7 cellular contexts compared by ENCODE assay signal in the genomic region with DNA sequence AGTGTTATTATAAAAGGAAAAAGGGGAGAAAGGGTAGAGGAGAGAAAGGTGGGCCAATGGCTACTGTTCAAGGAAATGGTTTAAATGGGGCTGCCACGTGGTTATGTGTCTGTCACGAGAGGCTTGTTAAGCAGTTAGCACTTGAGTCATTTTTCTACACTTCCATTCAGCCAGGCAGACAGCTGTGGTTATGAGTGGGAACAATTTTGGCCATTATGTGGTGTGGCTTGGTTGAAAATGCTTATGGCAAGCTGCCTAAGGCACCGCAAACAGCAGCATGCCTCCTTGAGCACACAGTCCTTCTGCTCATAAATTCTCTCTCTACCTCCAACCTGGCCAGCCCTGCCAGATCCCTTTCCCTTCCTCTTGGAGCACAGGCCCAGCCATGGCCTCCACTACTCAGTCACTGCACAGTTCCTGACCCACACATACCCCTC. TPM values are rescaled to one million over a fixed set of nuclear protein-coding genes. Genes with fewer than 3 reads are reported as not detected.
DNase-seq lines count a peak whose midpoint lies in the region; ATAC-seq and TF ChIP-seq lines count a peak whose summit lies in the region.

No MANE protein-coding gene starts in this region.

- H3K4me2 ChIP-seq in neural progenitor cell (no peak overlapping the region), PC-3 (ENCODE audit: low read length) (no peak overlapping the region)

- H3K27me3 ChIP-seq in neural progenitor cell (no peaks in the 10 kb centered on the region), PC-3 (ENCODE audit: low read length) (no peaks in the 10 kb centered on the region)

- H3K9ac ChIP-seq in neural progenitor cell (no peak overlapping the region), PC-3 (ENCODE audit: low read length) (no peak overlapping the region)

- H3F3A ChIP-seq in neural progenitor cell (ENCODE audit: low read depth) (peaks cover 36% of the 10 kb centered on the region), PC-3 (ENCODE audit: low read length, unreplicated experiment) (no peaks in the 10 kb centered on the region)

- peaks cover 42% of the 10 kb centered on the region for H3K36me3 Mint-ChIP-seq in activated B cell treated with CpG ODN at 0.5 μM for 24 hours (ENCODE audit: low read depth)
- H3K36me3 Mint-ChIP-seq in neural progenitor cell, result peaks cover 23% of the 10 kb centered on the region

- peaks cover 16% of the 10 kb centered on the region for H4K20me1 ChIP-seq in neural progenitor cell (ENCODE audit: low read depth)
- no peaks in the 10 kb centered on the region for H4K20me1 ChIP-seq in PC-3 (ENCODE audit: low read length)

- H3K27ac Mint-ChIP-seq in activated B cell treated with CpG ODN at 0.5 μM for 24 hours (peak overlapping the region; percentile 3), neural progenitor cell (no peak overlapping the region)

- H3K9me3 ChIP-seq in neural progenitor cell (ENCODE audit: low read depth) (no peaks in the 10 kb centered on the region), PC-3 (ENCODE audit: low read length) (no peaks in the 10 kb centered on the region)

- H3K4me1 ChIP-seq in neural progenitor cell, result peaks cover 14% of the 10 kb centered on the region
- peaks cover 11% of the 10 kb centered on the region; the same call in 1 of the 2 replicates for H3K4me1 ChIP-seq in PC-3 (ENCODE audit: insufficient read depth, low read length)

- POLR2A ChIA-PET in activated B cell treated with CpG ODN at 0.5 μM for 24 hours (lab: Charles Lee), result interaction anchor here (3.7 kb wide), 1 partner anchor 36 kb away, joined by 25 read pairs; the partner anchor contains the start of gene EXOSC10
- POLR2A ChIA-PET in PC-3 (lab: Charles Lee; ENCODE audit: unreplicated experiment), result no interaction called here

- ATAC-seq in HG03565 (IDR thresholded peaks at IDR 0.05; ENCODE audit: unreplicated experiment), result peak; percentile 30
- ATAC-seq in activated B cell treated with CpG ODN at 0.5 μM for 24 hours (ENCODE audit: low read depth), result no peak
- no peak for ATAC-seq in left ventricle myocardium superior
- no peak for ATAC-seq in GM18520 (IDR thresholded peaks at IDR 0.05; ENCODE audit: unreplicated experiment)
- no peak for ATAC-seq in PC-3

- TF ChIP-seq CTCF in GM12864 (IDR thresholded peaks at IDR 0.05; ENCODE audit: low read depth, low read length, missing control alignments), result no peak
- no peak for TF ChIP-seq CTCF in activated B cell treated with CpG ODN at 0.5 μM for 24 hours (IDR thresholded peaks at IDR 0.05)
- no peak for TF ChIP-seq CTCF in neural progenitor cell (IDR thresholded peaks at IDR 0.05)
- no peak for TF ChIP-seq CTCF in PC-3 (conservative IDR thresholded peaks at IDR 0.05; ENCODE audit: low read depth, low read length)

- no peaks in the 10 kb centered on the region for H3K9me2 ChIP-seq in PC-3 (replicated peaks; ENCODE audit: low read length)

- no peak overlapping the region for H3K27ac ChIP-seq in neural progenitor cell
- no peak overlapping the region for H3K27ac ChIP-seq in PC-3 (ENCODE audit: low read length)

- H3K4me1 Mint-ChIP-seq in activated B cell treated with CpG ODN at 0.5 μM for 24 hours, result peaks cover 18% of the 10 kb centered on the region
- H3K4me1 Mint-ChIP-seq in neural progenitor cell, result peaks cover 22% of the 10 kb centered on the region

- BruUV-seq in PC-3 (replicated peaks; lab: Mats Ljungman, UMichigan), result no TSS peak

- H3K4me3 ChIP-seq in GM12864 (ENCODE audit: low read depth, low read length), result no peak overlapping the region
- no peak overlapping the region for H3K4me3 ChIP-seq in neural progenitor cell
- no peak overlapping the region for H3K4me3 ChIP-seq in PC-3 (ENCODE audit: low read length)

- H3K79me2 ChIP-seq in neural progenitor cell (ENCODE audit: low read depth) (peaks cover 33% of the 10 kb centered on the region), PC-3 (ENCODE audit: low read length) (peaks cover 37% of the 10 kb centered on the region)

- H2AFZ ChIP-seq in neural progenitor cell (replicated peaks) (no peak overlapping the region), PC-3 (ENCODE audit: low read length) (no peak overlapping the region)

- CTCF ChIA-PET in activated B cell treated with CpG ODN at 0.5 μM for 24 hours (lab: Charles Lee) (interaction anchor here (1.1 kb wide), 1 partner anchor 26 kb away, joined by 3 read pairs; no protein-coding TSS in a partner anchor), PC-3 (lab: Charles Lee) (no interaction called here)

- H3K36me3 ChIP-seq in neural progenitor cell, result peaks cover 9% of the 10 kb centered on the region
- peaks cover 24% of the 10 kb centered on the region for H3K36me3 ChIP-seq in PC-3 (ENCODE audit: low read depth, low read length)

- DNase-seq in GM12864 (ENCODE audit: low read depth), result peak; percentile 73
- peak; percentile 13 for DNase-seq in activated B cell treated with CpG ODN at 0.5 μM for 24 hours
- DNase-seq in neural progenitor cell (ENCODE audit: low spot score), result no peak
- no peak for DNase-seq in left ventricle myocardium superior
- no peak for DNase-seq in PC-3

- H3K27me3 Mint-ChIP-seq in activated B cell treated with CpG ODN at 0.5 μM for 24 hours, result no peaks in the 10 kb centered on the region
- H3K27me3 Mint-ChIP-seq in neural progenitor cell (ENCODE audit: insufficient read depth, low read depth), result peaks cover 3% of the 10 kb centered on the region

- intact Hi-C loops in activated B cell treated with CpG ODN at 0.5 μM for 24 hours (cut with micrococcal nuclease), result loop anchor here (5.0 kb wide), 1 partner anchor 199 kb away; the partner anchor contains the start of gene MTOR
- intact Hi-C loops in left ventricle myocardium superior (cut with micrococcal nuclease), result no loop called here
- intact Hi-C loops in PC-3 (cut with micrococcal nuclease), result no loop called here

- H3K4me3 Mint-ChIP-seq in activated B cell treated with CpG ODN at 0.5 μM for 24 hours, result no peak overlapping the region
- peak overlapping the region; percentile 28 for H3K4me3 Mint-ChIP-seq in neural progenitor cell

- no peaks in the 10 kb centered on the region for H3K9me3 Mint-ChIP-seq in activated B cell treated with CpG ODN at 0.5 μM for 24 hours
- H3K9me3 Mint-ChIP-seq in neural progenitor cell, result no peaks in the 10 kb centered on the region

RNA-seq across cellular contexts. Expression of gene SRM, which starts 3.2 kb away (rescaled TPM):
- 106 and 119 TPM in 2 replicates for total RNA-seq in activated B cell treated with CpG ODN at 0.5 μM for 24 hours
- 15.7 and 33.2 TPM in 2 replicates for total RNA-seq in neural progenitor cell (ENCODE audit: low replicate concordance)
- 48.9 TPM for total RNA-seq in left ventricle myocardium superior
- 151 and 290 TPM in 2 replicates for total RNA-seq in PC-3 (2014; rRNA removed)

RNA-seq across cellular contexts. Expression of gene MASP2, which starts 15.9 kb away (rescaled TPM):
- total RNA-seq in activated B cell treated with CpG ODN at 0.5 μM for 24 hours, result not detected in 2 replicates
- total RNA-seq in neural progenitor cell (ENCODE audit: low replicate concordance), result 0.09 TPM in 1 of 2 replicates, not detected in the other
- not detected for total RNA-seq in left ventricle myocardium superior
- total RNA-seq in PC-3 (2014; rRNA removed), result 0.26 and 0.92 TPM in 2 replicates

RNA-seq across cellular contexts. Expression of gene EXOSC10, which starts 36.7 kb away (rescaled TPM):
- total RNA-seq in activated B cell treated with CpG ODN at 0.5 μM for 24 hours (89.3 and 108 TPM in 2 replicates), neural progenitor cell (ENCODE audit: low replicate concordance) (91.7 and 102 TPM in 2 replicates), left ventricle myocardium superior (20.4 TPM), PC-3 (2014; rRNA removed) (95.9 and 96.3 TPM in 2 replicates)

RNA-seq across cellular contexts. Expression of gene TARDBP, which starts 50.5 kb away (rescaled TPM):
- 170 and 193 TPM in 2 replicates for total RNA-seq in activated B cell treated with CpG ODN at 0.5 μM for 24 hours
- 170 and 202 TPM in 2 replicates for total RNA-seq in neural progenitor cell (ENCODE audit: low replicate concordance)
- 117 TPM for total RNA-seq in left ventricle myocardium superior
- total RNA-seq in PC-3 (2014; rRNA removed), result 78.5 and 102 TPM in 2 replicates

Comparison
In these comparisons a context has a peak if more than half of its experiments do, and no peak if none do; other contexts are left out.
1. DNase-seq: peak in GM12864 (single experiment) and activated B cell treated with CpG ODN at 0.5 μM for 24 hours (single experiment); none in neural progenitor cell (single experiment), left ventricle myocardium superior (single experiment) and PC-3 (single experiment).